8 cellular contexts compared by ENCODE assay signal in the genomic region with DNA sequence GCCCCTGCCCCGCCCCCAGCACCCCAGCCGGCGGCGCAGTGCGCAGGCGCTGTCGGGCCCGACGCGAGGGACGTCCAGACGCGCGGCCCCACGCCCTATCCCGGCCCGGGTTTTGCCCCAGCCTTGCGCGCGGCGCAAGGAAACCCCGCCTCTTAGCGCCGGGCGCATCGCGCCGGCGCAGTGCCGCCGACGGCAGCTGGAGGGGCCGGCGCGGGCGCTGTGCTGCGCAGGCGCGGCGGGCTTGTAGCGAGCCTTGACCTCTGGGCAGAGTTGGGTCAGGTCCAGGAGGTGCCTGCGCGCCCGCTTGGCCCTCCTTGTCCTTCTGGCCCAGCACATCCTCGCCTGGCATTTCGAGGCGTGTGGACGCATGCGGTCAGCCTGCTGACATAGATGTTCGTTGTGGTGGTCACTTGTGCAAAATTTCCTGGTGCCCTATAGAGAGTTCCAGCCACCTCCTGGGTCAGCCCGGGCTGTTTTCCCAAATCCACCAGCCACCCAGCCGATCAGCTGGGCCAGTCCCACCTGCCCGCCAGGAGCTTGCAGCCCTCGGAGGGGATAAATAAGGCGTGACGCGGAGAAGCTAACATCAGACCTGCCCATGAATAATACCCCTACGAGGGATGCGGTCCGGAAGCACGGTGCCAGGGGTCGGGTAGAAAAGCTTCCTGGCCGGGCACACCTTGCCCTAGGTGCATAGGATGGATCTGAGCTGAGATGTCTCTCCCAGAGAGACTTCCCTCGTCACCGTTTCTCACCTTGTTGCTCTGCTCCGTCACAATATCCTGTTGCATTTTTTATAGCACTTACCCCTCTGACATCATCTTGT. TPM values are rescaled to one million over a fixed set of nuclear protein-coding genes. Genes with fewer than 3 reads are reported as not detected.
DNase-seq lines count a peak whose midpoint lies in the region; ATAC-seq and TF ChIP-seq lines count a peak whose summit lies in the region.

No MANE protein-coding gene starts in this region.

- intact Hi-C loops in left colon (cut with DNase I, micrococcal nuclease), result no loop called here

- ATAC-seq in HG03354 (IDR thresholded peaks at IDR 0.05; ENCODE audit: poor library complexity, severe bottlenecking, unreplicated experiment), result peak; percentile 93
- peak; percentile 87 for ATAC-seq in left colon

- TF ChIP-seq POLR2A in GM19099 (IDR thresholded peaks at IDR 0.05; ENCODE audit: extremely low read depth, insufficient read length, low read depth), result peak; percentile 91

- DNase-seq in AML-193 (lab: John Stamatoyannopoulos, UW), result peak; percentile 79 to 86
- DNase-seq in NCI-H460 (ENCODE audit: extremely low read depth, low read depth), result peak; percentile 93
- peak; percentile 89 to 92 for DNase-seq in activated CD4-positive, alpha-beta T cell treated with anti-CD3 and anti-CD28 coated beads for 24 hours (ENCODE audit: low read depth in 2 of 2)
- peak; percentile 92 for DNase-seq in choroid plexus epithelial cell (ENCODE audit: low read depth)
- peak; percentile 92 to 94 for DNase-seq in left colon
- DNase-seq in stimulated activated CD4-positive, alpha-beta T cell treated with anti-CD3 and anti-CD28 coated beads, Interleukin-1b, Interleukin-23, amount 100 ng/mL, for 24 hours (ENCODE audit: low read depth in 4 of 4, low spot score in 1 of 4), result peak; percentile 81 to 94 (median 92)

- peak overlapping the region; percentile 90 for H3K4me3 ChIP-seq in choroid plexus epithelial cell (ENCODE audit: low read depth, low read length)

- TF ChIP-seq CTCF in choroid plexus epithelial cell (conservative IDR thresholded peaks at IDR 0.05; ENCODE audit: low read depth, low read length), result no peak

RNA-seq across cellular contexts. Expression of gene PRELID3B, which starts 0.4 kb away (rescaled TPM):
- total RNA-seq in NCI-H460 (2014; rRNA removed; shearing (Covaris generic)), result 280 and 290 TPM in 2 replicates
- 117 and 168 TPM in 2 replicates for polyA plus RNA-seq in NCI-H460 (2014; cell fraction: nucleus; rRNA removed)
- total RNA-seq in left colon, result 100 to 1,000 TPM; 125 to 137 TPM

RNA-seq across cellular contexts. Expression of gene ATP5F1E, which starts 10.9 kb away (rescaled TPM):
- total RNA-seq in NCI-H460 (2014; rRNA removed; shearing (Covaris generic)), result 92.3 and 106 TPM in 2 replicates
- polyA plus RNA-seq in NCI-H460 (2014; cell fraction: nucleus; rRNA removed), result 34.6 and 42.8 TPM in 2 replicates
- 10 to 100 TPM; 64.2 to 79.2 TPM for total RNA-seq in left colon

RNA-seq across cellular contexts. Expression of gene TUBB1, which starts 23.8 kb away (rescaled TPM):
- not detected in 2 replicates for total RNA-seq in NCI-H460 (2014; rRNA removed; shearing (Covaris generic))
- not detected in 2 replicates for polyA plus RNA-seq in NCI-H460 (2014; cell fraction: nucleus; rRNA removed)
- not detected for total RNA-seq in left colon

RNA-seq across cellular contexts. Expression of gene CTSZ, which starts 36.0 kb away (rescaled TPM):
- total RNA-seq in NCI-H460 (2014; rRNA removed; shearing (Covaris generic)), result 245 and 259 TPM in 2 replicates
- polyA plus RNA-seq in NCI-H460 (2014; cell fraction: nucleus; rRNA removed), result 547 and 586 TPM in 2 replicates
- 100 to 1,000 TPM; 283 to 307 TPM for total RNA-seq in left colon

Comparison
In these comparisons a context has a peak if more than half of its experiments do, and no peak if none do; other contexts are left out.
1. Peak in every context shown above with its lines: DNase-seq, ATAC-seq and H3K4me3 ChIP-seq.